17 cellular contexts compared by ENCODE assay signal in the genomic region with DNA sequence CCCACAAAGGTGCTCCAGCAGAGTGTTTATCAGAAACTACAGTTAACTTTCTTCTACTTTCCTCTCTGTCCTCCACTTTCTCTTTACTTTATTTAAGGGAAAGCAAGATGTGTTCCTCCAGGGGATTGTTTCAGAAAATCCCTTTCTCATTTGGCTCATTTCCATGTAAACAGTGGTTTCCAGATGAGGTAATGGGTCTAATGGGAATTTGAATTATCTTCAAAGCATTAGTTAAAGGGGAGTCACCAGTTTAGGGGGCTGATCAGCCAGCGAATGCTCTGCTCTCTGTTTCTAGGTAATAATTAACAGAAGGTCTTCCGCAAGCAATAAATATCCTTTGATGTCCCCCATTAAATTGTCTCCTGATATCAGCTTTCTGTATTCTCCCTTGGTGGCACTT. TPM values are rescaled to one million over a fixed set of nuclear protein-coding genes. Genes with fewer than 3 reads are reported as not detected.
A peak's percentile ranks its signal among the peaks of the same experiment; 100 is the strongest.
DNase-seq lines count a peak whose midpoint lies in the region; ATAC-seq and TF ChIP-seq lines count a peak whose summit lies in the region.
"Had no signal": no experiment of that assay in that cellular context is flagged by ENCODE, and none has a peak within 500 bp of the region (broad histone marks: within the 10 kb centered on the region; RNA-seq: fewer than 3 reads in every experiment).

No MANE protein-coding gene starts in this region.

- intact Hi-C loops in Caco-2 (cut with micrococcal nuclease; ENCODE audit: unreplicated experiment) (no loop called here), esophagus muscularis mucosa (cut with DNase I) (no loop called here)

- DNase-seq in Caco-2 (no peak), HFF-Myc (ENCODE audit: extremely low read depth, low read depth) (peak; percentile 15), esophagus muscularis mucosa (ENCODE audit: extremely low spot score) (peak; percentile 4), kidney tubule cell (ENCODE audit: low spot score) (peak; percentile 28), NCI-H2081 treated with DMSO at 0.1 percent for 48 hours (lab: John Stamatoyannopoulos, UW) (no peak), NOMO-1 treated with dmso at 0.1 percent for 144 hours (lab: John Stamatoyannopoulos, UW; ENCODE audit: unreplicated experiment) (no peak)
- DNase-seq in stimulated activated CD4-positive, alpha-beta T cell treated with anti-CD3 and anti-CD28 coated beads, Interleukin-15, amount 100 ng/mL, for 24 hours = no peak
- DNase-seq: DMS53; NCI-H1417; NCI-H1930; NCI-H524; NK-92 treated with Interleukin-12 subunit alpha and Interleukin-12 subunit beta, amount 100 ng/mL, for 24 hours; PC-3; SK-N-SH had no signal

- no peaks in the 10 kb centered on the region for H3K36me3 Mint-ChIP-seq in Caco-2 (ENCODE audit: insufficient read depth, unreplicated experiment)

- no peak for TF ChIP-seq POLR2A in esophagus muscularis mucosa (IDR thresholded peaks at IDR 0.05; ENCODE audit: low read depth)

- WGBS in esophagus muscularis mucosa = 90% methylated on average over 2 of the region's 2 CpGs

- no peak for TF ChIP-seq CTCF in Caco-2 (IDR thresholded peaks at IDR 0.05; ENCODE audit: insufficient read depth in 1 of 2, low read depth in 1 of 2, low read length in 1 of 2, severe bottlenecking in 1 of 2, unreplicated experiment in 1 of 2)
- TF ChIP-seq CTCF in HFF-Myc (IDR thresholded peaks at IDR 0.05; ENCODE audit: low read depth, low read length, missing control alignments) = no peak
- TF ChIP-seq CTCF in esophagus muscularis mucosa (IDR thresholded peaks at IDR 0.05) = no peak

- no TSS peak for BruUV-seq in Caco-2 (replicated peaks; lab: Mats Ljungman, UMichigan)

- ATAC-seq in GM18870 (IDR thresholded peaks at IDR 0.05; ENCODE audit: unreplicated experiment) = no peak
- ATAC-seq: A549, PC-3 had no signal

- no peak overlapping the region for H3K27ac ChIP-seq in esophagus muscularis mucosa (replicated peaks in 1 of 4)
- H3K27ac ChIP-seq: A549 had no signal

- no peak overlapping the region for H3K4me3 ChIP-seq in Caco-2 (ENCODE audit: low read depth, low read length)
- no peak overlapping the region for H3K4me3 ChIP-seq in HFF-Myc (replicated peaks; ENCODE audit: low read depth, low read length)
- no peak overlapping the region for H3K4me3 ChIP-seq in esophagus muscularis mucosa
- H3K4me3 ChIP-seq: A549 had no signal

- H3K4me3 Mint-ChIP-seq in Caco-2 (ENCODE audit: unreplicated experiment) = no peak overlapping the region
- H3K4me3 Mint-ChIP-seq: IgD-negative memory B cell had no signal

- no peak for TF ChIP-seq EP300 in esophagus muscularis mucosa (IDR thresholded peaks at IDR 0.05)

- H3K27me3 ChIP-seq in Caco-2 (replicated peaks; ENCODE audit: control insufficient read depth, insufficient read depth, low read length) (no peaks in the 10 kb centered on the region), esophagus muscularis mucosa (no peaks in the 10 kb centered on the region)

- H3K27me3 Mint-ChIP-seq in Caco-2 (ENCODE audit: insufficient read depth, unreplicated experiment) = no peaks in the 10 kb centered on the region
- H3K27me3 Mint-ChIP-seq: IgD-negative memory B cell had no signal

- CTCF ChIA-PET in Caco-2 (lab: Charles Lee) = no interaction called here

- POLR2A ChIA-PET in Caco-2 (lab: Charles Lee) = no interaction called here

- H3K9me3 ChIP-seq in Caco-2 (no peaks in the 10 kb centered on the region), esophagus muscularis mucosa (no peaks in the 10 kb centered on the region)
- H3K9me3 ChIP-seq: A549, SK-N-SH had no signal

- H3K36me3 ChIP-seq in Caco-2 (ENCODE audit: control insufficient read depth, insufficient read depth, low read length) (no peaks in the 10 kb centered on the region), esophagus muscularis mucosa (no peaks in the 10 kb centered on the region)

- peaks cover 10% of the 10 kb centered on the region for H3K4me1 ChIP-seq in Caco-2
- H3K4me1 ChIP-seq in esophagus muscularis mucosa = no peaks in the 10 kb centered on the region
- H3K4me1 ChIP-seq: A549 had no signal

- H3K27ac Mint-ChIP-seq in Caco-2 (ENCODE audit: unreplicated experiment) = peak overlapping the region; percentile 69
- H3K27ac Mint-ChIP-seq: IgD-negative memory B cell had no signal

- H3K9me3 Mint-ChIP-seq in Caco-2 (ENCODE audit: unreplicated experiment) = peaks cover 10% of the 10 kb centered on the region

- H3K4me1 Mint-ChIP-seq in Caco-2 (ENCODE audit: low read depth, unreplicated experiment) = peaks cover 26% of the 10 kb centered on the region

RNA-seq across cellular contexts. Expression of gene ZNF639, which starts 30.4 kb away (rescaled TPM):
- 28.6 TPM in 2 replicates for total RNA-seq in Caco-2 (2022)
- total RNA-seq in esophagus muscularis mucosa = 10 to 100 TPM; 50.0 to 78.2 (median 58.8) TPM

RNA-seq across cellular contexts. Expression of gene KCNMB3, which starts 41.5 kb away (rescaled TPM):
- total RNA-seq in Caco-2 (2022) = 6.7 and 6.9 TPM in 2 replicates
- 1 to 10 TPM; 1.3 to 4.1 (median 2.9) TPM for total RNA-seq in esophagus muscularis mucosa

RNA-seq across cellular contexts. Expression of gene MFN1, which starts 55.1 kb away (rescaled TPM):
- total RNA-seq in Caco-2 (2022) (46.3 and 53.9 TPM in 2 replicates), esophagus muscularis mucosa (10 to 100 TPM; 32.8 to 48.6 (median 37.3) TPM)

Comparison
In these comparisons a context has a peak if more than half of its experiments do, and no peak if none do; other contexts are left out.
1. DNase-seq: peak in HFF-Myc (single experiment), esophagus muscularis mucosa (single experiment) and kidney tubule cell (single experiment); none in Caco-2 (0 of 2), stimulated activated CD4-positive, alpha-beta T cell treated with anti-CD3 and anti-CD28 coated beads, Interleukin-15, amount 100 ng/mL, for 24 hours (single experiment), NCI-H2081 treated with DMSO at 0.1 percent for 48 hours (single experiment) and NOMO-1 treated with dmso at 0.1 percent for 144 hours (single experiment).